Comparison of ENCODE assay signal across 8 cellular contexts in genomic region chr11:62708423-62709261, GRCh38. TPM values are rescaled to one million over a fixed set of nuclear protein-coding genes. Genes with fewer than 3 reads are reported as not detected.
DNase-seq lines count a peak whose midpoint lies in the region; ATAC-seq and TF ChIP-seq lines count a peak whose summit lies in the region.

No MANE protein-coding gene starts in this region.

- H3K27ac Mint-ChIP-seq in GM23338 (peak overlapping the region; percentile 97), memory B cell (peak overlapping the region; percentile 93)

- TF ChIP-seq CTCF in GM23338 (conservative IDR thresholded peaks at IDR 0.05; ENCODE audit: low read depth in 2 of 2) (no peak), breast epithelium (IDR thresholded peaks at IDR 0.05) (no peak), stomach (IDR thresholded peaks at IDR 0.05) (no peak)

- peak overlapping the region; percentile 93 for H2AFZ ChIP-seq in GM23338

- H3K36me3 Mint-ChIP-seq in GM23338 (ENCODE audit: low read depth) (peaks cover 46% of the 10 kb centered on the region), memory B cell (peaks cover 7% of the 10 kb centered on the region)

- H3K4me2 ChIP-seq in GM23338, result peak overlapping the region; percentile 95

- TF ChIP-seq POLR2A in breast epithelium (IDR thresholded peaks at IDR 0.05) (no peak), stomach (IDR thresholded peaks at IDR 0.05) (no peak)

- DNase-seq in GM23338 (ENCODE audit: low spot score) (peak; percentile 56), T-helper 1 cell (peak in 3 of 5 donors; percentile 29 to 36 (median 30)), breast epithelium (ENCODE audit: low spot score in 2 of 2) (peak in 1 of 2 donors; percentile 45), memory B cell (ENCODE audit: low spot score in 2 of 2) (peak in 1 of 2 donors; percentile 22), stomach (peak; percentile 36), GF-D8 (lab: John Stamatoyannopoulos, UW) (no peak)

- H3K9me2 ChIP-seq in GM23338 (ENCODE audit: insufficient read depth), result no peaks in the 10 kb centered on the region

- ATAC-seq in GM23338 (peak; percentile 14), memory B cell (ENCODE audit: low read depth) (no peak), GM18511 (IDR thresholded peaks at IDR 0.05; ENCODE audit: unreplicated experiment) (no peak), HG03159 (IDR thresholded peaks at IDR 0.05; ENCODE audit: unreplicated experiment) (no peak)

- H3K4me1 Mint-ChIP-seq in GM23338 (peaks cover 46% of the 10 kb centered on the region), memory B cell (peaks cover 37% of the 10 kb centered on the region)

- WGBS in stomach, 5 donors, result 26 to 32% (median 30%) methylated on average over 12 of the region's 12 CpGs

- H3K4me1 ChIP-seq in GM23338 (ENCODE audit: insufficient read depth) (peaks cover 31% of the 10 kb centered on the region), breast epithelium (peaks cover 3 to 16% of the 10 kb centered on the region in 2 donors), stomach (peaks cover 53 to 83% (median 71%) of the 10 kb centered on the region in 4 donors)

- no peaks in the 10 kb centered on the region; the same call in 1 of the 2 replicates for H4K20me1 ChIP-seq in GM23338 (replicated peaks; ENCODE audit: insufficient read depth)

- peaks cover 9% of the 10 kb centered on the region for H3K79me2 ChIP-seq in GM23338 (replicated peaks; ENCODE audit: insufficient read depth)

- peak overlapping the region; percentile 82 for H3K4me3 ChIP-seq in GM23338
- peak overlapping the region; percentile 62 to 85 (median 69) for H3K4me3 ChIP-seq in breast epithelium
- H3K4me3 ChIP-seq in stomach, result peak overlapping the region; percentile 46 to 53 (median 53)

- H3K9me3 ChIP-seq in breast epithelium (no peaks in the 10 kb centered on the region), stomach (no peaks in the 10 kb centered on the region)

- H3K27me3 Mint-ChIP-seq in GM23338 (ENCODE audit: insufficient read depth, low read depth, poor library complexity) (peaks cover 27% of the 10 kb centered on the region), memory B cell (no peaks in the 10 kb centered on the region)

- TF ChIP-seq EP300 in stomach (IDR thresholded peaks at IDR 0.05), result no peak

- H3K4me3 Mint-ChIP-seq in GM23338 (peak overlapping the region; percentile 92), memory B cell (peak overlapping the region; percentile 89)

- H3K27me3 ChIP-seq in GM23338 (ENCODE audit: insufficient read depth) (no peaks in the 10 kb centered on the region), breast epithelium (no peaks in the 10 kb centered on the region), stomach (no peaks in the 10 kb centered on the region)

- peaks cover 26% of the 10 kb centered on the region for H3K36me3 ChIP-seq in GM23338 (ENCODE audit: insufficient read depth)
- no peaks in the 10 kb centered on the region for H3K36me3 ChIP-seq in breast epithelium
- H3K36me3 ChIP-seq in stomach, result peaks cover 17 to 33% (median 31%) of the 10 kb centered on the region in 4 donors

- H3K9me3 Mint-ChIP-seq in GM23338 (no peaks in the 10 kb centered on the region), memory B cell (no peaks in the 10 kb centered on the region)

- H3K27ac ChIP-seq in GM23338 (ENCODE audit: low read depth), result peak overlapping the region; percentile 98; the same call in 1 of the 2 replicates
- peak overlapping the region; percentile 96 for H3K27ac ChIP-seq in breast epithelium
- H3K27ac ChIP-seq in stomach, result peak overlapping the region; percentile 75 to 99 (median 89)

- peaks cover 67% of the 10 kb centered on the region for H3F3A ChIP-seq in GM23338 (replicated peaks; ENCODE audit: low read depth)

- intact Hi-C loops in breast epithelium (cut with DNase I; ENCODE audit: low total_unique reads) (no loop called here), stomach (cut with DNase I; ENCODE audit: low total_unique reads) (no loop called here)

TF ChIP-seq in GM23338, 12 proteins besides CTCF, POLR2A, EP300 and RAD21 (continues in another document):
- TF ChIP-seq ZNF331 (CRISPR knock-in tag; IDR thresholded peaks at IDR 0.05; ENCODE audit: low read depth) (no peak), EZH2 (IDR thresholded peaks at IDR 0.05; ENCODE audit: low read depth, unreplicated experiment) (no peak), STAT1 (IDR thresholded peaks at IDR 0.05; ENCODE audit: unreplicated experiment) (no peak), ETS1 (IDR thresholded peaks at IDR 0.05) (no peak), ZNF114 (CRISPR knock-in tag; IDR thresholded peaks at IDR 0.05) (no peak), JUNB (IDR thresholded peaks at IDR 0.05; ENCODE audit: unreplicated experiment) (no peak), CREB1 (CRISPR knock-in tag; IDR thresholded peaks at IDR 0.05; ENCODE audit: low read depth) (no peak)
- TF ChIP-seq, protein P1, sequence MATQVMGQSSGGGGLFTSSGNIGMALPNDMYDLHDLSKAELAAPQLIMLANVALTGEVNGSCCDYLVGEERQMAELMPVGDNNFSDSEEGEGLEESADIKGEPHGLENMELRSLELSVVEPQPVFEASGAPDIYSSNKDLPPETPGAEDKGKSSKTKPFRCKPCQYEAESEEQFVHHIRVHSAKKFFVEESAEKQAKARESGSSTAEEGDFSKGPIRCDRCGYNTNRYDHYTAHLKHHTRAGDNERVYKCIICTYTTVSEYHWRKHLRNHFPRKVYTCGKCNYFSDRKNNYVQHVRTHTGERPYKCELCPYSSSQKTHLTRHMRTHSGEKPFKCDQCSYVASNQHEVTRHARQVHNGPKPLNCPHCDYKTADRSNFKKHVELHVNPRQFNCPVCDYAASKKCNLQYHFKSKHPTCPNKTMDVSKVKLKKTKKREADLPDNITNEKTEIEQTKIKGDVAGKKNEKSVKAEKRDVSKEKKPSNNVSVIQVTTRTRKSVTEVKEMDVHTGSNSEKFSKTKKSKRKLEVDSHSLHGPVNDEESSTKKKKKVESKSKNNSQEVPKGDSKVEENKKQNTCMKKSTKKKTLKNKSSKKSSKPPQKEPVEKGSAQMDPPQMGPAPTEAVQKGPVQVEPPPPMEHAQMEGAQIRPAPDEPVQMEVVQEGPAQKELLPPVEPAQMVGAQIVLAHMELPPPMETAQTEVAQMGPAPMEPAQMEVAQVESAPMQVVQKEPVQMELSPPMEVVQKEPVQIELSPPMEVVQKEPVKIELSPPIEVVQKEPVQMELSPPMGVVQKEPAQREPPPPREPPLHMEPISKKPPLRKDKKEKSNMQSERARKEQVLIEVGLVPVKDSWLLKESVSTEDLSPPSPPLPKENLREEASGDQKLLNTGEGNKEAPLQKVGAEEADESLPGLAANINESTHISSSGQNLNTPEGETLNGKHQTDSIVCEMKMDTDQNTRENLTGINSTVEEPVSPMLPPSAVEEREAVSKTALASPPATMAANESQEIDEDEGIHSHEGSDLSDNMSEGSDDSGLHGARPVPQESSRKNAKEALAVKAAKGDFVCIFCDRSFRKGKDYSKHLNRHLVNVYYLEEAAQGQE (IDR thresholded peaks at IDR 0.05; ENCODE audit: unreplicated experiment), result no peak

RNA-seq across cellular contexts. Expression of gene GNG3, which starts 1.2 kb away (rescaled TPM):
- 0.82 and 2.1 TPM in 2 replicates for total RNA-seq in GM23338 (2014; rRNA removed; shearing (Covaris generic))
- polyA plus RNA-seq in GM23338 (2016; fragmentation: Nextera tagmentation; extraction: Ambion mirVana), result 5.7 and 7.2 TPM in 2 replicates
- not detected for total RNA-seq in breast epithelium
- not detected for total RNA-seq in stomach
- under 1 TPM in 1 of 3 donors, not detected in 2; 0.75 TPM for polyA plus RNA-seq in stomach

RNA-seq across cellular contexts. Expression of gene BSCL2, which starts 1.4 kb away (rescaled TPM):
- 49.0 and 60.2 TPM in 2 replicates for total RNA-seq in GM23338 (2014; rRNA removed; shearing (Covaris generic))
- polyA plus RNA-seq in GM23338 (2016; fragmentation: Nextera tagmentation; extraction: Ambion mirVana) (81.7 and 91.5 TPM in 2 replicates), stomach (10 to 100 TPM; 63.4 to 95.9 (median 92.6) TPM)
- total RNA-seq in breast epithelium (10 to 100 TPM; 40.2 to 58.4 (median 54.1) TPM), stomach (100 to 1,000 TPM in 3 of 5 donors, 10 to 100 TPM in 2; 29.9 to 144 (median 110) TPM)

RNA-seq across cellular contexts. Expression of gene HNRNPUL2, which starts 18.6 kb away (rescaled TPM):
- 18.3 and 21.7 TPM in 2 replicates for total RNA-seq in GM23338 (2014; rRNA removed; shearing (Covaris generic))
- polyA plus RNA-seq in GM23338 (2016; fragmentation: Nextera tagmentation; extraction: Ambion mirVana) (9.4 and 10.9 TPM in 2 replicates), stomach (10 to 100 TPM; 25.1 to 28.6 (median 27.3) TPM)
- total RNA-seq in breast epithelium (10 to 100 TPM; 22.3 to 24.5 (median 23.6) TPM), stomach (10 to 100 TPM; 10.3 to 73.5 (median 36.0) TPM)

RNA-seq across cellular contexts. Expression of gene LRRN4CL, which starts 19.3 kb away (rescaled TPM):
- 0.12 and 0.21 TPM in 2 replicates for total RNA-seq in GM23338 (2014; rRNA removed; shearing (Covaris generic))
- polyA plus RNA-seq in GM23338 (2016; fragmentation: Nextera tagmentation; extraction: Ambion mirVana) (0.08 and 0.10 TPM in 2 replicates), stomach (1 to 10 TPM; 1.6 to 4.6 (median 1.8) TPM)
- total RNA-seq in breast epithelium (10 to 100 TPM in 2 of 3 donors, 1 to 10 TPM in 1; 9.8 to 15.1 (median 13.6) TPM), stomach (10 to 100 TPM in 2 of 5 donors, 1 to 10 TPM in 3; 4.0 to 20.0 (median 8.2) TPM)

RNA-seq across cellular contexts. Expression of gene TTC9C, which starts 19.6 kb away (rescaled TPM):
- 27.5 and 51.4 TPM in 2 replicates for total RNA-seq in GM23338 (2014; rRNA removed; shearing (Covaris generic))
- polyA plus RNA-seq in GM23338 (2016; fragmentation: Nextera tagmentation; extraction: Ambion mirVana) (42.0 and 42.6 TPM in 2 replicates), stomach (10 to 100 TPM; 16.6 to 33.6 (median 26.0) TPM)
- total RNA-seq in breast epithelium (10 to 100 TPM; 19.2 to 26.2 (median 25.8) TPM), stomach (10 to 100 TPM in 1 of 5 donors, 1 to 10 TPM in 3, under 1 TPM in 1; 0.89 to 26.6 (median 8.2) TPM)
